8 cellular contexts compared by ENCODE assay signal in the genomic region with DNA sequence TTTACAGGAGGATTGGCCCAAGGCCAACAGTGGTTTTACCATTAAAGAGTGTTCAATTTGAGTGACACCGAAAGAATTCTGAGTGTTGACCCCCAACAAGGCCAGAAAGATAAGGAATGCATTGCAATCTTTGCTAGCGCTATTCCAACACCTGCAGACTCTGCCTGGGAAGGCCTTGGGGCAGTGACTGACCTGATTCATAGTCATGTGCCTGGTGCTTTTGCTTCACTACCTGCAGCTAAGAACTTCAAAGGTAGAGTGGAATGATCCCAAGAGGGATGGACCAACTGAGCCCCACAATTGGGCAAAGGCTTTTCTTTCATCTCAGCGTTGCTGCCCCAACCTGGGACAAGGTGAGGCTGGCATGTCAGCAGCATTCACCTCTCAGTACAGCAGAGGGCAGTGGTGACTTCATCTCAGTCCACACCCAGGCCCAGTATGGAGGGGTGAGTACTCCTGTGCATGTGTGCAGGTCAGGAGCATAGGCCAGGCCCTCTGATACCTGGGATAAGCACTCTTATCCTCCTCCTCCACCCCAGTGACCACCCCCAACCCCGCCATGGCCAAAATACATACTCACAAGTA.
DNase-seq lines count a peak whose midpoint lies in the region; ATAC-seq and TF ChIP-seq lines count a peak whose summit lies in the region.
"Had no signal": no experiment of that assay in that cellular context is flagged by ENCODE, and none has a peak within 500 bp of the region (broad histone marks: within the 10 kb centered on the region; RNA-seq: fewer than 3 reads in every experiment).

No MANE protein-coding gene starts in this region.

- H3K4me3 Mint-ChIP-seq in WTC11 = no peak overlapping the region
- H3K4me3 Mint-ChIP-seq: immature natural killer cell had no signal

- H3K36me3 ChIP-seq in smooth muscle cell (ENCODE audit: low read depth) = no peaks in the 10 kb centered on the region

- no peak overlapping the region for H3K4me2 ChIP-seq in smooth muscle cell

- no peaks in the 10 kb centered on the region for H3K27me3 ChIP-seq in smooth muscle cell (ENCODE audit: low read depth)

- H3K27me3 Mint-ChIP-seq in WTC11 (ENCODE audit: low read depth) = no peaks in the 10 kb centered on the region

- no peaks in the 10 kb centered on the region for H3K4me1 ChIP-seq in smooth muscle cell (ENCODE audit: low read depth)

- no peaks in the 10 kb centered on the region for H3F3A ChIP-seq in smooth muscle cell (ENCODE audit: low read depth)

- DNase-seq in GM12865 (ENCODE audit: low read depth) (peak; percentile 29), HuH-7.5 (ENCODE audit: low spot score) (peak; percentile 7), WTC11 (ENCODE audit: low spot score) (peak; percentile 71), smooth muscle cell (lab: John Stamatoyannopoulos, UW; ENCODE audit: unreplicated experiment) (no peak)

- no peaks in the 10 kb centered on the region for H3K79me2 ChIP-seq in smooth muscle cell (ENCODE audit: low read depth)

- peaks cover 15% of the 10 kb centered on the region for H3K36me3 Mint-ChIP-seq in WTC11

- H3K27ac ChIP-seq in smooth muscle cell (ENCODE audit: low read depth) = no peak overlapping the region

- no peak overlapping the region for H3K4me3 ChIP-seq in GM12865 (ENCODE audit: low read depth, low read length)
- H3K4me3 ChIP-seq in smooth muscle cell = no peak overlapping the region

- ATAC-seq in WTC11 = peak; percentile 100
- ATAC-seq in esophagus mucosa = peak; percentile 77
- no peak for ATAC-seq in GM21619 (IDR thresholded peaks at IDR 0.05; ENCODE audit: unreplicated experiment)
- ATAC-seq in GM18873 (IDR thresholded peaks at IDR 0.05; ENCODE audit: low FRiP score, unreplicated experiment) = no peak

- H3K9me3 ChIP-seq in smooth muscle cell (replicated peaks; ENCODE audit: low read depth) = no peaks in the 10 kb centered on the region

- peaks cover 30% of the 10 kb centered on the region for H3K9me3 Mint-ChIP-seq in WTC11

- H4K20me1 ChIP-seq in smooth muscle cell (ENCODE audit: low read depth) = no peaks in the 10 kb centered on the region

- no peak overlapping the region for H2AFZ ChIP-seq in smooth muscle cell (ENCODE audit: low read depth)

- CTCF ChIA-PET in WTC11 (lab: Charles Lee) = interaction anchor here (1.0 to 1.5 kb wide), 4 partner anchors 97 to 307 kb away, joined by 3 to 7 read pairs (median 6); no protein-coding TSS in a partner anchor

- 51% methylated on average over 4 of the region's 4 CpGs for WGBS in smooth muscle cell (ENCODE audit: low lambda C conversion rate)

- TF ChIP-seq CTCF in GM12865 (IDR thresholded peaks at IDR 0.05; ENCODE audit: insufficient read depth, low read depth, low read length, missing control alignments) (peak; percentile 49), WTC11 (IDR thresholded peaks at IDR 0.05) (peak; percentile 50), smooth muscle cell (IDR thresholded peaks at IDR 0.05; ENCODE audit: borderline replicate concordance, insufficient read depth, poor library complexity, severe bottlenecking) (peak; percentile 35)

- POLR2A ChIA-PET in WTC11 (lab: Charles Lee) = no interaction called here

- no peak overlapping the region for H3K27ac Mint-ChIP-seq in WTC11
- H3K27ac Mint-ChIP-seq: immature natural killer cell had no signal

- H3K9ac ChIP-seq in smooth muscle cell (ENCODE audit: low read depth) = no peak overlapping the region

- no peaks in the 10 kb centered on the region for H3K4me1 Mint-ChIP-seq in WTC11
- H3K4me1 Mint-ChIP-seq: immature natural killer cell had no signal

TF ChIP-seq in WTC11, 78 proteins besides CTCF, POLR2A, EP300 and RAD21:
- no peak for TF ChIP-seq NR1H2 (CRISPR knock-in tag; IDR thresholded peaks at IDR 0.05)
- no peak for TF ChIP-seq ZNF219 (CRISPR knock-in tag; IDR thresholded peaks at IDR 0.05; ENCODE audit: borderline replicate concordance)
- TF ChIP-seq TEAD1 (CRISPR knock-in tag; IDR thresholded peaks at IDR 0.05) = 0 out of 2 replicates have a peak, but pooled peaks have one; percentile 53

Comparison
In these comparisons a context has a peak if more than half of its experiments do, and no peak if none do; other contexts are left out.
1. ATAC-seq: peak in WTC11 (single experiment) and esophagus mucosa (single experiment); none in GM21619 (single experiment) and GM18873 (single experiment).
2. Peak in every context shown above with its lines, with median percentiles within 50 percentile points of each other: CTCF ChIP-seq.